In the genomic region with DNA sequence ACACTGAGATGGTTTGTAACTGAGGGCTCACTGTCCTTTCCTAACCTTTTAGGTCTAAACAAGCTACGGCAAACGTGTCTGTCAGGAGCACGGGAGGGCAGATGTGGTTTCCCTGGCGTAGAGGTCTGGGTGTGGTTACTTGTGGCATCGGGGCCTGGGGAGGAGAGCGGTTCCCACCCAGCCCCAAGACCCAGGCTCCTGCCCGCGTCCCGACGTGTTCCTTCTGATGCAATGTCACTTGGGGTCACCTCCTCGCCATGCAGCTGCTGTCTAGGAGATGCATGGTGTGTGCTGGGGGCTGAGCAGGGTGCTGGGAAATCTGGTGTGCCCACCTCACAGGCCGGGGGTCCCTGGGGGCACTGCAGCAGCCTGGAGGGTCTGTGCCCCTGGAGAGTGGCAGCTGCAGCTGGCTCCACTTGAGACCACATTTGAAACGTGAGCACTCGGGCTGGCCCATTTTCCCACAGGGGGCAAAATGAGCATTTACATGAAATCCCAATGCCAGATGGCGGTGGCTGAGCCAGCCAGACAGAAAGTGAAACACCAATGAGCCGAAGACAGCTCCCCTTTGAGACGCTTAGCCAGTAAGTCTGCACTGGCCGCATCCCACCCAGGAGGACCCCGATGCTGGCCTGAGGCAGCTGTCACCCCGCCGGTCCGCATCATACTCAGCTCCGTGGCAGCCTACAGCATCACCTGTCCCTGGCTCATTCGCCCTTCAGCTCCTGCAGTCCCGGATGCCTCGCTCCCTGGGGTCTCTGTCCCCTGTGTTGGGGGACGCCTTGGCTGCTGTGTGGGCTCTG, we compare ENCODE assay signal across 20 cellular contexts. TPM values are rescaled to one million over a fixed set of nuclear protein-coding genes. Genes with fewer than 3 reads are reported as not detected.
DNase-seq lines count a peak whose midpoint lies in the region; ATAC-seq and TF ChIP-seq lines count a peak whose summit lies in the region.
"Had no signal": no experiment of that assay in that cellular context is flagged by ENCODE, and none has a peak within 500 bp of the region (broad histone marks: within the 10 kb centered on the region; RNA-seq: fewer than 3 reads in every experiment).

No MANE protein-coding gene starts in this region.

- H2BK12ac ChIP-seq in neuronal stem cell (ENCODE audit: low read length), result no peak overlapping the region

- no peak overlapping the region for H3K4ac ChIP-seq in neuronal stem cell (ENCODE audit: low read length)

- H2BK120ac ChIP-seq in neuronal stem cell (ENCODE audit: low read depth, low read length), result no peak overlapping the region

- TF ChIP-seq CTCF in HEK293 (tag by site-specific recombination; IDR thresholded peaks at IDR 0.05) (no peak), GM13977 (IDR thresholded peaks at IDR 0.05; ENCODE audit: extremely low read depth, insufficient read depth, missing control alignments) (no peak)

- H3K9ac ChIP-seq in BLaER1 treated with 17β-estradiol and CSF1 and Interleukin-3, amounts not matched to agents 10 nM and 100 nM, result peak overlapping the region; percentile 46 to 74 (median 59); a peak in 21 of 22 replicates
- peak overlapping the region; percentile 13 for H3K9ac ChIP-seq in neuronal stem cell (ENCODE audit: low read depth, low read length, poor library complexity)
- H3K9ac ChIP-seq: SK-N-SH had no signal

- DNase-seq in SJCRH30, result peak; percentile 96 to 97
- DNase-seq in neuronal stem cell (ENCODE audit: low spot score), result no peak
- DNase-seq in GM13977 (ENCODE audit: low spot score), result no peak
- DNase-seq: activated CD4-positive, CD25-positive, alpha-beta regulatory T cell; activated naive CD4-positive, alpha-beta T cell; activated T-cell treated with anti-CD3 and anti-CD28 coated beads, Interleukin-2, amount 50 U/mL, for 24 hours; CD4-positive, alpha-beta memory T cell; foreskin fibroblast; hippocampal formation; lower lobe of right lung; NCI-H1436; NCI-H2227 treated with DMSO at 0.1 percent for 48 hours; SK-N-SH; testis had no signal

- CTCF ChIA-PET in HEK293 (lab: Yijun Ruan, JAX), result interaction anchor here (0.6 kb wide), 1 partner anchor 19 kb away, joined by 3 read pairs; no protein-coding TSS in a partner anchor

- H3K27ac ChIP-seq in BLaER1 treated with 17β-estradiol and CSF1 and Interleukin-3, amounts not matched to agents 10 nM and 100 nM, result peak overlapping the region; percentile 45 to 70 (median 60); a peak in 21 of 22 replicates
- no peak overlapping the region for H3K27ac ChIP-seq in HEK293 (ENCODE audit: extremely low read depth, low read depth, low read length)
- H3K27ac ChIP-seq in SJCRH30, result peak overlapping the region; percentile 85
- H3K27ac ChIP-seq in neuronal stem cell (replicated peaks; ENCODE audit: low read length), result no peak overlapping the region
- H3K27ac ChIP-seq: right atrium auricular region, testis had no signal

- H4K20me1 ChIP-seq in BLaER1 treated with 17β-estradiol and CSF1 and Interleukin-3, amounts not matched to agents 10 nM and 100 nM, result peaks cover 0 to 82% (median 41%) of the 10 kb centered on the region in 11 experiments; a peak in 19 of 22 replicates

- no CpG with 5 or more reads among the region's 27 CpGs for WGBS in neuronal stem cell (ENCODE audit: extremely low coverage in 2 of 2, insufficient read length in 2 of 2, insufficient replicate concordance in 1 of 2), 2 donors

- H3K18ac ChIP-seq in neuronal stem cell (ENCODE audit: low read length), result no peak overlapping the region

- H3K36me3 ChIP-seq in BLaER1 treated with 17β-estradiol and CSF1 and Interleukin-3, amounts not matched to agents 10 nM and 100 nM, result peaks cover 70 to 99% (median 91%) of the 10 kb centered on the region in 11 experiments
- peaks cover 7 to 82% of the 10 kb centered on the region in 2 experiments; a peak in 2 of 3 replicates for H3K36me3 ChIP-seq in HEK293 (ENCODE audit: control insufficient read depth in 2 of 2, insufficient read depth in 1 of 2, low read length in 2 of 2)
- peaks cover 22% of the 10 kb centered on the region for H3K36me3 ChIP-seq in SJCRH30
- H3K36me3 ChIP-seq in neuronal stem cell (replicated peaks in 1 of 2; ENCODE audit: control insufficient read depth in 2 of 2, insufficient read depth in 2 of 2, low read length in 2 of 2), result peaks cover 49 to 87% of the 10 kb centered on the region in 2 donors

- H3K9me3 ChIP-seq in BLaER1 treated with 17β-estradiol and CSF1 and Interleukin-3, amounts not matched to agents 10 nM and 100 nM (replicated peaks in 1 of 11), result no peaks in the 10 kb centered on the region
- H3K9me3 ChIP-seq in HEK293 (ENCODE audit: control insufficient read depth, insufficient read depth, low read depth, low read length), result no peaks in the 10 kb centered on the region
- no peaks in the 10 kb centered on the region for H3K9me3 ChIP-seq in SJCRH30 (replicated peaks)
- no peaks in the 10 kb centered on the region for H3K9me3 ChIP-seq in neuronal stem cell (replicated peaks in 1 of 2; ENCODE audit: control insufficient read depth in 2 of 2, insufficient read depth in 1 of 2, low read depth in 1 of 2, low read length in 2 of 2)
- H3K9me3 ChIP-seq: lower lobe of right lung, right atrium auricular region, SK-N-SH, testis had no signal

- H3K4me2 ChIP-seq in BLaER1 treated with 17β-estradiol and CSF1 and Interleukin-3, amounts not matched to agents 10 nM and 100 nM, result peak overlapping the region; percentile 84 to 99 (median 95)
- no peak overlapping the region for H3K4me2 ChIP-seq in neuronal stem cell (ENCODE audit: insufficient read depth, low read length, poor library complexity, severe bottlenecking)
- H3K4me2 ChIP-seq: SK-N-SH had no signal

- in situ Hi-C loops in GM13977 (cut with MboI; ENCODE audit: low pct_unique_long_range_greater_than_20kb, low sequenced_read_pairs, unreplicated experiment), result no loop called here

- H2AFZ ChIP-seq in neuronal stem cell (ENCODE audit: low read length), result no peak overlapping the region

- H3K79me1 ChIP-seq in neuronal stem cell (ENCODE audit: low read depth, low read length), result peaks cover 2% of the 10 kb centered on the region

- peak overlapping the region; percentile 57 for H3K23ac ChIP-seq in neuronal stem cell (ENCODE audit: low read depth, low read length, poor library complexity)

- H4K8ac ChIP-seq in neuronal stem cell (ENCODE audit: low read depth, low read length), result no peak overlapping the region

- no peak overlapping the region for H3K14ac ChIP-seq in neuronal stem cell (ENCODE audit: low read length)

- no peak overlapping the region for H2AK5ac ChIP-seq in neuronal stem cell (ENCODE audit: low read depth, low read length)

- ATAC-seq in GM19467 (IDR thresholded peaks at IDR 0.05; ENCODE audit: unreplicated experiment) (no peak), GM21786 (IDR thresholded peaks at IDR 0.05; ENCODE audit: unreplicated experiment) (no peak), HG03354 (IDR thresholded peaks at IDR 0.05; ENCODE audit: poor library complexity, severe bottlenecking, unreplicated experiment) (no peak)
- ATAC-seq: lower lobe of right lung had no signal

- H2BK15ac ChIP-seq in neuronal stem cell (ENCODE audit: low read length), result no peak overlapping the region

- no peak overlapping the region for H4K91ac ChIP-seq in neuronal stem cell (ENCODE audit: low read depth, low read length, poor library complexity)

- POLR2A ChIA-PET in HEK293 (lab: Yijun Ruan, JAX), result no interaction called here

- no peaks in the 10 kb centered on the region for H3K27me3 ChIP-seq in BLaER1 treated with 17β-estradiol and CSF1 and Interleukin-3, amounts not matched to agents 10 nM and 100 nM
- H3K27me3 ChIP-seq in SJCRH30 (no peaks in the 10 kb centered on the region), neuronal stem cell (ENCODE audit: control insufficient read depth in 3 of 3, insufficient read depth in 3 of 3, low read depth in 1 of 3, low read length in 3 of 3) (no peaks in the 10 kb centered on the region)
- H3K27me3 ChIP-seq: right atrium auricular region, testis had no signal

- H3K4me1 ChIP-seq in BLaER1 treated with 17β-estradiol and CSF1 and Interleukin-3, amounts not matched to agents 10 nM and 100 nM, result peaks cover 50 to 70% (median 61%) of the 10 kb centered on the region in 10 experiments
- peaks cover 6% of the 10 kb centered on the region for H3K4me1 ChIP-seq in HEK293 (ENCODE audit: control insufficient read depth, insufficient read depth, low read length)
- peaks cover 52% of the 10 kb centered on the region for H3K4me1 ChIP-seq in SJCRH30
- no peaks in the 10 kb centered on the region for H3K4me1 ChIP-seq in neuronal stem cell (ENCODE audit: control insufficient read depth in 2 of 2, insufficient read depth in 1 of 2, low read depth in 1 of 2, low read length in 2 of 2)
- H3K4me1 ChIP-seq: testis had no signal

- H3K4me3 ChIP-seq in BLaER1 treated with 17β-estradiol and CSF1 and Interleukin-3, amounts not matched to agents 10 nM and 100 nM, result peak overlapping the region in 7 of 10 experiments; percentile 21 to 55 (median 39); a peak in 10 of 20 replicates
- H3K4me3 ChIP-seq in HEK293 (ENCODE audit: low read depth, low read length), result no peak overlapping the region
- H3K4me3 ChIP-seq in SJCRH30, result no peak overlapping the region
- H3K4me3 ChIP-seq in neuronal stem cell (ENCODE audit: low read length in 2 of 2), result no peak overlapping the region
- H3K4me3 ChIP-seq: lower lobe of right lung, right atrium auricular region, testis had no signal

- H2BK5ac ChIP-seq in neuronal stem cell (ENCODE audit: low read length), result no peak overlapping the region

TF ChIP-seq in HEK293, 187 proteins besides CTCF, POLR2A, EP300 and RAD21 (continues in another document):
- TF ChIP-seq ZNF394 (tag by site-specific recombination; IDR thresholded peaks at IDR 0.05; ENCODE audit: borderline replicate concordance), result no peak

RNA-seq across cellular contexts. Expression of gene MYDGF, which starts 22.3 kb away (rescaled TPM):
- 71.9 and 86.8 TPM in 2 replicates for total RNA-seq in SJCRH30 (2014; rRNA removed; shearing (Covaris generic))
- 33.5 TPM for polyA plus RNA-seq in neuronal stem cell (2013, experiment 1 of 2)
- 33.9 TPM for polyA plus RNA-seq in neuronal stem cell (2013, experiment 2 of 2)

RNA-seq across cellular contexts. Expression of gene DPP9, which starts 31.2 kb away (rescaled TPM):
- 53.4 and 62.8 TPM in 2 replicates for total RNA-seq in SJCRH30 (2014; rRNA removed; shearing (Covaris generic))
- 12.1 TPM for polyA plus RNA-seq in neuronal stem cell (2013, experiment 1 of 2)
- polyA plus RNA-seq in neuronal stem cell (2013, experiment 2 of 2), result 12.4 TPM

RNA-seq across cellular contexts. Expression of gene TNFAIP8L1, which starts 53.2 kb away (rescaled TPM):
- 8.5 and 8.8 TPM in 2 replicates for total RNA-seq in SJCRH30 (2014; rRNA removed; shearing (Covaris generic))
- polyA plus RNA-seq in neuronal stem cell (2013, experiment 1 of 2), result 15.5 TPM
- 15.7 TPM for polyA plus RNA-seq in neuronal stem cell (2013, experiment 2 of 2)

Comparison
In these comparisons a context has a peak if more than half of its experiments do, and no peak if none do; other contexts are left out.
1. H3K27ac ChIP-seq: peak in BLaER1 treated with 17β-estradiol and CSF1 and Interleukin-3, amounts not matched to agents 10 nM and 100 nM (11 of 11) and SJCRH30 (single experiment); none in HEK293 (single experiment) and neuronal stem cell (single experiment).
2. H3K4me3 ChIP-seq: peak in BLaER1 treated with 17β-estradiol and CSF1 and Interleukin-3, amounts not matched to agents 10 nM and 100 nM (7 of 10); none in HEK293 (single experiment), SJCRH30 (single experiment) and neuronal stem cell (0 of 2).
3. DNase-seq: peak in SJCRH30 (2 of 2); none in neuronal stem cell (single experiment) and GM13977 (single experiment).